21 cellular contexts compared by ENCODE assay signal in the genomic region with DNA sequence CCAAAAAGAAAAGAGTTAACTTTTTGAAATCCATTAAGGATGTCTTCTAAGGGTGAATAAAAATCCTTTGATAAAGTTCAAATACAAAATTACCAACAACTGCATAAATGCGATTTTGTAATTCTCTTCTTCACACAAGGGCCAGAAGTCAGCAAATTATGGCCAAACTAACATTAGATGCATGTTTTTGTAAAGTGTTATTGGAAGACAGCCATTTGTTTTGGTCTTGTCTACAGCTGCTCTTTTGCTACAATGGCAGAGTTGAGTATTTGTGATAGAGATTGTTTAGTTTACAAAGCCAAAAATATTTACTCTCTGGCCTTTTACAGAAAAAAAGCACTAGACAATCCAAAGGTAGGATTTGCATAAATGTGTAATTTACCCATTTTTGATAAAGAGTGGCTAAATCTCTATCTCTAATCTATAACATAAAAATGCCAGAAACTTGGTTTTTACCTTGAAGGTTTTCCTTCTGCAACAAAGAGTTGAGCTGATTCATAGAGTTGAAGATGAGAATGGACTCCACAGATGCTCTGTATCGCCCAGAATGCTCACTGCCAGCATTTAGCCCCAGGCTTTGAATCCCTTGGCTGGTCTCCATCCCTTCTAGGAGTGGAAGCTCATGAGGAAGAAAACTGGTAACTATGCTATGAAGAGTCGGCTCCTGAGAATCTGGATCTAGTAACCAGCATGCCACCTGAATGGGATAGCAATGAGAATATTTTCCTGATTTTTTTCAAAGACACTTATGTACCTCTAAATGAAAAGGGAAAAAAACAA.
A peak's percentile ranks its signal among the peaks of the same experiment; 100 is the strongest.
DNase-seq lines count a peak whose midpoint lies in the region; FAIRE-seq and TF ChIP-seq lines count a peak whose summit lies in the region.
"Had no signal": no experiment of that assay in that cellular context is flagged by ENCODE, and none has a peak within 500 bp of the region (broad histone marks: within the 10 kb centered on the region; RNA-seq: fewer than 3 reads in every experiment).

No MANE protein-coding gene starts in this region.

- FAIRE-seq in frontal cortex (lab: Jason Lieb, UNC): no peak

- no peak overlapping the region for H3K4me2 ChIP-seq in GM23248 (ENCODE audit: unreplicated experiment)

- in situ Hi-C loops in GM23248 (cut with MboI) (no loop called here), brain microvascular endothelial cell (cut with HindIII; ENCODE audit: low pct_ligation_motif_present, low sequenced_read_pairs) (no loop called here)

- H3K9me3 ChIP-seq in GM23248 (ENCODE audit: low read depth) (no peaks in the 10 kb centered on the region), adipocyte (ENCODE audit: control insufficient read depth, low read length) (no peaks in the 10 kb centered on the region)
- H3K9me3 ChIP-seq: colonic mucosa, SJCRH30, vagina had no signal

- H3K4me3 ChIP-seq in ACC112 (ENCODE audit: low read depth, low read length) (no peak overlapping the region), GM23248 (no peak overlapping the region), adipocyte (ENCODE audit: low read length) (no peak overlapping the region), fibroblast of villous mesenchyme (ENCODE audit: low read depth, low read length) (no peak overlapping the region), brain microvascular endothelial cell (ENCODE audit: low read depth, low read length) (no peak overlapping the region)
- H3K4me3 ChIP-seq: colonic mucosa, SJCRH30, vagina had no signal

- H3F3A ChIP-seq in GM23248 (ENCODE audit: insufficient read depth): peaks cover 34% of the 10 kb centered on the region

- H4K20me1 ChIP-seq in GM23248 (ENCODE audit: insufficient read depth): no peaks in the 10 kb centered on the region

- H2AFZ ChIP-seq in ACC112 (ENCODE audit: low read length, unreplicated experiment): no peak overlapping the region
- H2AFZ ChIP-seq in GM23248: peak overlapping the region; percentile 4; the same call in 1 of the 2 replicates

- H3K9ac ChIP-seq in GM23248: no peak overlapping the region
- H3K9ac ChIP-seq in adipocyte (ENCODE audit: low read length): no peak overlapping the region

- peak overlapping the region; percentile 1; the same call in 1 of the 2 replicates for H3K27ac ChIP-seq in ACC112 (ENCODE audit: low read depth, low read length)
- peak overlapping the region; percentile 87; the same call in 1 of the 2 replicates for H3K27ac ChIP-seq in GM23248
- no peak overlapping the region for H3K27ac ChIP-seq in brain microvascular endothelial cell
- H3K27ac ChIP-seq: colonic mucosa, SJCRH30, vagina, WERI-Rb-1 had no signal

- no peaks in the 10 kb centered on the region for H3K79me2 ChIP-seq in ACC112 (ENCODE audit: control insufficient read depth, insufficient read depth, low read length, unreplicated experiment)
- H3K79me2 ChIP-seq in GM23248 (ENCODE audit: insufficient read depth): no peaks in the 10 kb centered on the region

- 72 to 73% methylated on average over 3 of the region's 3 CpGs for WGBS in GM23248 (ENCODE audit: low coverage in 1 of 2, low lambda C conversion rate in 2 of 2, missing lambda C conversion rate in 2 of 2), 2 experiments

- TF ChIP-seq CTCF in fibroblast of villous mesenchyme (IDR thresholded peaks at IDR 0.05; ENCODE audit: insufficient read depth, low read depth, low read length): no peak
- no peak for TF ChIP-seq CTCF in brain microvascular endothelial cell (IDR thresholded peaks at IDR 0.05; ENCODE audit: low read depth, low read length, missing control alignments)

- H3K36me3 ChIP-seq in ACC112 (ENCODE audit: insufficient read depth, low read length) (peaks cover 13% of the 10 kb centered on the region), GM23248 (ENCODE audit: low read depth) (no peaks in the 10 kb centered on the region), adipocyte (ENCODE audit: control insufficient read depth, insufficient read depth, low read length, severe bottlenecking) (no peaks in the 10 kb centered on the region), brain microvascular endothelial cell (replicated peaks) (no peaks in the 10 kb centered on the region)
- H3K36me3 ChIP-seq: colonic mucosa, vagina had no signal

- peaks cover 50% of the 10 kb centered on the region for H3K4me1 ChIP-seq in ACC112 (ENCODE audit: control insufficient read depth, insufficient read depth, low read length, unreplicated experiment)
- H3K4me1 ChIP-seq in GM23248 (ENCODE audit: insufficient read depth): peaks cover 54% of the 10 kb centered on the region
- H3K4me1 ChIP-seq in adipocyte (ENCODE audit: control insufficient read depth, insufficient read depth, low read length): peaks cover 19% of the 10 kb centered on the region
- H3K4me1 ChIP-seq: colonic mucosa, SJCRH30, vagina had no signal

- H3K9me2 ChIP-seq in GM23248 (ENCODE audit: insufficient read depth): no peaks in the 10 kb centered on the region

- DNase-seq in GM23248: peak; percentile 64
- DNase-seq in adipocyte (ENCODE audit: low read depth): peak; percentile 43
- DNase-seq in fibroblast of villous mesenchyme (ENCODE audit: low read depth): peak; percentile 65
- DNase-seq in brain microvascular endothelial cell: no peak
- no peak for DNase-seq in frontal cortex (ENCODE audit: low spot score in 2 of 2)
- DNase-seq in NCI-H524 treated with DMSO at 0.1 percent for 48 hours (lab: John Stamatoyannopoulos, UW): no peak
- DNase-seq in HuH-7 (ENCODE audit: low spot score): no peak
- DNase-seq: activated CD4-positive, alpha-beta T cell treated with anti-CD3 and anti-CD28 coated beads, Interleukin-2, amount 50 U/mL, for 4 hours; activated T-cell treated with anti-CD3 and anti-CD28 coated beads for 4 hours; CD4-positive, alpha-beta T cell; colonic mucosa; KBM-7; left colon; NCI-H2081 treated with DMSO at 0.1 percent for 48 hours; SJCRH30; stimulated activated CD4-positive, alpha-beta T cell treated with anti-CD3 and anti-CD28 coated beads, Interleukin-12 subunit alpha, Interleukin-12 subunit beta, amount 100 ng/mL, for 4 hours; substantia nigra; T-helper 2 cell; WERI-Rb-1 had no signal

- H3K27me3 ChIP-seq in ACC112 (ENCODE audit: insufficient read depth, low read length) (no peaks in the 10 kb centered on the region), GM23248 (replicated peaks; ENCODE audit: insufficient read depth) (no peaks in the 10 kb centered on the region), adipocyte (replicated peaks; ENCODE audit: control insufficient read depth, insufficient read depth, low read length) (no peaks in the 10 kb centered on the region), brain microvascular endothelial cell (replicated peaks) (no peaks in the 10 kb centered on the region)
- H3K27me3 ChIP-seq: colonic mucosa, SJCRH30, vagina had no signal

Comparison
In these comparisons a context has a peak if more than half of its experiments do, and no peak if none do; other contexts are left out.
1. DNase-seq: peak in GM23248 (single experiment), adipocyte (single experiment) and fibroblast of villous mesenchyme (single experiment); none in brain microvascular endothelial cell (single experiment), frontal cortex (0 of 2), NCI-H524 treated with DMSO at 0.1 percent for 48 hours (single experiment) and HuH-7 (single experiment).